Comparison of ENCODE assay signal across 10 cellular contexts in the genomic region with DNA sequence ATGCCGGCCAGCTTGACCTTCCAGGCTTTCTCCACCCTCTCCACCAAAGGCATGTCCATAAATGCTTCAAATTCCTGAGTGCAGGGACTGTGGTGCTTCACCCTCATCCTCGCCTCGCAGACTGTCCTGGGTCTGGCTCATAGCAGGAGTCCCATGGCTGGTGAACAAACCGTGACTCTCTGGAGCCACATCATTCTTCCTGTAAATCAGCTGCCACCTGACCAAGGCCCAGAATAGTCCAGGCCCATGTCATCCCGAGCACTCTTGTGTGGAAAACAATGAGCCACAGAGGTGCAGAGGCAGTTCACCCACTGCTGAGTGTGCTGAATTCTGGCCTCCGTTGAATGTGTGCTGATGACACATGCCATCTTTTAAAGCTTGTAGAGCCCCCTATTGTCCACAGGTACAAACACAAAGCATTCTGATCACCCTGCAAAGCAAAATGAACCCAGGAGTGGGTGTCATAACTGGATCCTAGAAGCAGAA.
DNase-seq lines count a peak whose midpoint lies in the region; ATAC-seq lines count a peak whose summit lies in the region.
"Had no signal": no experiment of that assay in that cellular context is flagged by ENCODE, and none has a peak within 500 bp of the region (broad histone marks: within the 10 kb centered on the region; RNA-seq: fewer than 3 reads in every experiment).

No MANE protein-coding gene starts in this region.

- CTCF ChIA-PET in activated CD4-positive, alpha-beta memory T cell treated with anti-CD3 and anti-CD28 coated beads for 36 hours (lab: Charles Lee) = interaction anchor here (1.4 kb wide), 1 partner anchor 10 kb away, joined by 10 read pairs; no protein-coding TSS in a partner anchor
- CTCF ChIA-PET in activated CD4-positive, alpha-beta memory T cell treated with anti-CD3 and anti-CD28 coated beads, Interleukin-2, amount 10 ng/mL, durations not matched to agents 7 days and 5 days (lab: Charles Lee) = interaction anchor here (0.6 kb wide), 1 partner anchor 222 kb away, joined by 5 read pairs; no protein-coding TSS in a partner anchor

- H3K9me3 Mint-ChIP-seq in activated CD4-positive, alpha-beta memory T cell treated with anti-CD3 and anti-CD28 coated beads for 36 hours = no peaks in the 10 kb centered on the region
- no peaks in the 10 kb centered on the region for H3K9me3 Mint-ChIP-seq in activated CD4-positive, alpha-beta memory T cell treated with anti-CD3 and anti-CD28 coated beads, Interleukin-2, amount 10 ng/mL, durations not matched to agents 7 days and 5 days

- H3K4me3 ChIP-seq in SJSA1 (no peak overlapping the region), subcutaneous abdominal adipose tissue (ENCODE audit: low read depth in 1 of 5, low read length in 5 of 5) (no peak overlapping the region)

- no peaks in the 10 kb centered on the region for H3K36me3 Mint-ChIP-seq in activated CD4-positive, alpha-beta memory T cell treated with anti-CD3 and anti-CD28 coated beads for 36 hours
- no peaks in the 10 kb centered on the region for H3K36me3 Mint-ChIP-seq in activated CD4-positive, alpha-beta memory T cell treated with anti-CD3 and anti-CD28 coated beads, Interleukin-2, amount 10 ng/mL, durations not matched to agents 7 days and 5 days (ENCODE audit: low read depth)

- no peak overlapping the region for H3K4me3 Mint-ChIP-seq in activated CD4-positive, alpha-beta memory T cell treated with anti-CD3 and anti-CD28 coated beads for 36 hours
- H3K4me3 Mint-ChIP-seq in activated CD4-positive, alpha-beta memory T cell treated with anti-CD3 and anti-CD28 coated beads, Interleukin-2, amount 10 ng/mL, durations not matched to agents 7 days and 5 days = no peak overlapping the region

- intact Hi-C loops in activated CD4-positive, alpha-beta memory T cell treated with anti-CD3 and anti-CD28 coated beads for 36 hours (cut with micrococcal nuclease) = loop anchor here (2.0 to 5.0 kb wide), 3 partner anchors 69 to 217 kb away; partner anchors contain the start of genes ABHD5 and ANO10
- intact Hi-C loops in Right ventricle myocardium superior (cut with DNase I) = no loop called here

- no peaks in the 10 kb centered on the region for H3K36me3 ChIP-seq in SJSA1
- no peaks in the 10 kb centered on the region for H3K36me3 ChIP-seq in subcutaneous abdominal adipose tissue (ENCODE audit: control insufficient read depth in 5 of 5, insufficient read depth in 5 of 5, low read length in 5 of 5)

- no peak overlapping the region for H3K27ac Mint-ChIP-seq in activated CD4-positive, alpha-beta memory T cell treated with anti-CD3 and anti-CD28 coated beads for 36 hours
- H3K27ac Mint-ChIP-seq in activated CD4-positive, alpha-beta memory T cell treated with anti-CD3 and anti-CD28 coated beads, Interleukin-2, amount 10 ng/mL, durations not matched to agents 7 days and 5 days = no peak overlapping the region

- no peaks in the 10 kb centered on the region for H3K27me3 Mint-ChIP-seq in activated CD4-positive, alpha-beta memory T cell treated with anti-CD3 and anti-CD28 coated beads for 36 hours
- no peaks in the 10 kb centered on the region for H3K27me3 Mint-ChIP-seq in activated CD4-positive, alpha-beta memory T cell treated with anti-CD3 and anti-CD28 coated beads, Interleukin-2, amount 10 ng/mL, durations not matched to agents 7 days and 5 days

- ATAC-seq in Right ventricle myocardium superior (ENCODE audit: poor library complexity) = peak; percentile 79

- peaks cover 25% of the 10 kb centered on the region for H3K4me1 ChIP-seq in SJSA1 (replicated peaks)
- H3K4me1 ChIP-seq in subcutaneous abdominal adipose tissue (ENCODE audit: control insufficient read depth in 5 of 5, insufficient read depth in 5 of 5, low read length in 5 of 5) = peaks cover 7 to 34% (median 30%) of the 10 kb centered on the region in 5 donors

- H3K27ac ChIP-seq in SJSA1 (peak overlapping the region; percentile 22; the same call in 1 of the 2 replicates), subcutaneous abdominal adipose tissue (ENCODE audit: low read depth, low read length) (peak overlapping the region; percentile 55)

- peak; percentile 51 for DNase-seq in activated CD4-positive, alpha-beta memory T cell treated with anti-CD3 and anti-CD28 coated beads for 36 hours
- DNase-seq in activated CD4-positive, alpha-beta memory T cell treated with anti-CD3 and anti-CD28 coated beads, Interleukin-2, amount 10 ng/mL, durations not matched to agents 7 days and 5 days = no peak
- DNase-seq in SJSA1 (ENCODE audit: low read depth in 1 of 2, low spot score in 2 of 2) (peak; percentile 52 to 56), Right ventricle myocardium superior (no peak), mucosa of gallbladder (ENCODE audit: low spot score) (no peak), NCI-H146 (lab: John Stamatoyannopoulos, UW) (no peak), NCI-H1105 (lab: John Stamatoyannopoulos, UW) (no peak)
- DNase-seq: central memory CD4-positive, alpha-beta T cell; NCI-H2081 treated with DMSO at 0.1 percent for 48 hours had no signal

- H3K4me1 Mint-ChIP-seq in activated CD4-positive, alpha-beta memory T cell treated with anti-CD3 and anti-CD28 coated beads for 36 hours (ENCODE audit: low read depth) = peaks cover 40% of the 10 kb centered on the region
- H3K4me1 Mint-ChIP-seq in activated CD4-positive, alpha-beta memory T cell treated with anti-CD3 and anti-CD28 coated beads, Interleukin-2, amount 10 ng/mL, durations not matched to agents 7 days and 5 days = peaks cover 10% of the 10 kb centered on the region

- H3K9me3 ChIP-seq in SJSA1 (replicated peaks) (no peaks in the 10 kb centered on the region), subcutaneous abdominal adipose tissue (ENCODE audit: control insufficient read depth in 5 of 5, low read length in 5 of 5) (no peaks in the 10 kb centered on the region)

- no peaks in the 10 kb centered on the region for H3K27me3 ChIP-seq in SJSA1 (replicated peaks)
- H3K27me3 ChIP-seq in subcutaneous abdominal adipose tissue (ENCODE audit: control insufficient read depth in 5 of 5, insufficient read depth in 4 of 5, low read length in 5 of 5) = no peaks in the 10 kb centered on the region

- H3K9ac ChIP-seq in subcutaneous abdominal adipose tissue (ENCODE audit: low read length in 5 of 5) = no peak overlapping the region

- POLR2A ChIA-PET in activated CD4-positive, alpha-beta memory T cell treated with anti-CD3 and anti-CD28 coated beads for 36 hours (lab: Charles Lee) = no interaction called here
- POLR2A ChIA-PET in activated CD4-positive, alpha-beta memory T cell treated with anti-CD3 and anti-CD28 coated beads, Interleukin-2, amount 10 ng/mL, durations not matched to agents 7 days and 5 days (lab: Charles Lee) = no interaction called here

Comparison
In these comparisons a context has a peak if more than half of its experiments do, and no peak if none do; other contexts are left out.
1. DNase-seq: peak in activated CD4-positive, alpha-beta memory T cell treated with anti-CD3 and anti-CD28 coated beads for 36 hours (single experiment) and SJSA1 (2 of 2); none in activated CD4-positive, alpha-beta memory T cell treated with anti-CD3 and anti-CD28 coated beads, Interleukin-2, amount 10 ng/mL, durations not matched to agents 7 days and 5 days (single experiment), Right ventricle myocardium superior (single experiment), mucosa of gallbladder (single experiment), NCI-H146 (single experiment) and NCI-H1105 (single experiment).